10 cellular contexts compared by ENCODE assay signal in the genomic region with DNA sequence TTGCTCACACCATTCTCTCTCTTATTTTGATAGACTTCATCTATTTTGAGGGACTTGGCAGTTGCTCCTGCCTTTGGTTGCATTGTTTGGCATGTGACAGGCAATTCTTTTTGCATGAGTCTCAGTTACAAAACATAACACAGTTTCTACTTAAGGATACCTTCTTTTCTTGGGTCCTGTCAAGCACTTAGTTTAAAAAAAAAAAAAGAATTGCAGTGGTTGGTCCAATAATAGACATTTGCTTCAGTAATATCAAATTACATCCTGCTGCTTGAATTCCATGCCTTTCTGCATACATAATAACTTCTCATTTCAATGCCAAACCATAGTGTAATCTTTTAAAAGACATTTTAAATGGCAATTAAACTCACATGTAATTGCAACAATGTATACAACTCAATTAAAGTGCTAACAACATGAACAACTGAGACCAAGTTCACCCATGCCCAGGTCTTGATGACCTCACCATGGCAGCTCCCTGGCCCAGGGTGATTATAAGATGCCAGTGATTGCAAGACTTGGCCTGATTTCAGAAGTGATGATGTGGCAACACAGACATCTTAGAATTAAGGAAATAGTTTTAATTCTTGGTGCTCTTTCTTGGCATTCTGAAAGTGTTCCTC. TPM values are rescaled to one million over a fixed set of nuclear protein-coding genes. Genes with fewer than 3 reads are reported as not detected.
DNase-seq lines count a peak whose midpoint lies in the region; ATAC-seq, FAIRE-seq and TF ChIP-seq lines count a peak whose summit lies in the region.
"Had no signal": no experiment of that assay in that cellular context is flagged by ENCODE, and none has a peak within 500 bp of the region (broad histone marks: within the 10 kb centered on the region; RNA-seq: fewer than 3 reads in every experiment).

No MANE protein-coding gene starts in this region.

- H3K36me3 ChIP-seq in HEK293 (ENCODE audit: control insufficient read depth in 2 of 2, insufficient read depth in 1 of 2, low read length in 2 of 2) (no peaks in the 10 kb centered on the region), small intestine (ENCODE audit: control insufficient read depth in 2 of 2, insufficient read depth in 2 of 2, low read length in 2 of 2) (no peaks in the 10 kb centered on the region)

- H3K27me3 Mint-ChIP-seq in mesothelial cell of epicardium (ENCODE audit: low read depth): peaks cover 13% of the 10 kb centered on the region

- H3K36me3 Mint-ChIP-seq in mesothelial cell of epicardium: peaks cover 10% of the 10 kb centered on the region

- POLR2A ChIA-PET in HEK293 (lab: Yijun Ruan, JAX): no interaction called here
- POLR2A ChIA-PET in RWPE1 (lab: Yijun Ruan, JAX; ENCODE audit: low non-redundant PET): no interaction called here

- H3K4me3 ChIP-seq in HEK293 (ENCODE audit: low read depth, low read length): no peak overlapping the region
- H3K4me3 ChIP-seq in small intestine (ENCODE audit: low read depth in 1 of 2, low read length in 2 of 2): no peak overlapping the region

- no peak overlapping the region for H3K27ac Mint-ChIP-seq in mesothelial cell of epicardium

- H3K4me1 ChIP-seq in HEK293 (ENCODE audit: control insufficient read depth, insufficient read depth, low read length): no peaks in the 10 kb centered on the region; the same call in 1 of the 2 replicates
- H3K4me1 ChIP-seq in small intestine (ENCODE audit: control insufficient read depth in 2 of 2, insufficient read depth in 1 of 2, low read depth in 1 of 2, low read length in 1 of 2): peaks cover 0 to 2% of the 10 kb centered on the region in 2 donors

- no peak for ATAC-seq in GM21367 (IDR thresholded peaks at IDR 0.05; ENCODE audit: unreplicated experiment)

- no peak for TF ChIP-seq CTCF in HEK293 (tag by site-specific recombination; IDR thresholded peaks at IDR 0.05)
- TF ChIP-seq CTCF in RWPE1 (conservative IDR thresholded peaks at IDR 0.05; ENCODE audit: low read depth): no peak
- TF ChIP-seq CTCF in mesothelial cell of epicardium (IDR thresholded peaks at IDR 0.05; ENCODE audit: unreplicated experiment): no peak

- H3K4me3 Mint-ChIP-seq in mesothelial cell of epicardium: no peak overlapping the region

- CTCF ChIA-PET in HEK293 (lab: Yijun Ruan, JAX) (interaction anchor here (0.6 to 2.3 kb wide), 4 partner anchors 130 to 997 kb away, joined by 3 to 5 read pairs (median 4); no protein-coding TSS in a partner anchor), RWPE1 (lab: Yijun Ruan, JAX) (interaction anchor here (0.8 kb wide), 1 partner anchor 255 kb away, joined by 4 read pairs; no protein-coding TSS in a partner anchor)

- no peaks in the 10 kb centered on the region for H3K9me3 ChIP-seq in HEK293 (ENCODE audit: control insufficient read depth, insufficient read depth, low read depth, low read length)
- no peaks in the 10 kb centered on the region for H3K9me3 ChIP-seq in small intestine (ENCODE audit: control insufficient read depth, low read depth)

- no peak overlapping the region for H3K27ac ChIP-seq in HEK293 (ENCODE audit: extremely low read depth, low read depth, low read length)
- H3K27ac ChIP-seq in RWPE1: no peak overlapping the region
- no peak overlapping the region for H3K27ac ChIP-seq in small intestine (ENCODE audit: low read depth in 1 of 2, low read length in 1 of 2)

- peaks cover 8% of the 10 kb centered on the region for H3K9me3 Mint-ChIP-seq in mesothelial cell of epicardium

- H3K4me1 Mint-ChIP-seq in mesothelial cell of epicardium: peaks cover 36% of the 10 kb centered on the region

- no peaks in the 10 kb centered on the region for H3K27me3 ChIP-seq in small intestine (ENCODE audit: control insufficient read depth in 2 of 2, insufficient read depth in 2 of 2, low read length in 2 of 2)

- peak; percentile 86 for DNase-seq in RWPE1 (ENCODE audit: low spot score)
- DNase-seq in fibroblast of peridontal ligament (ENCODE audit: extremely low read depth): peak; percentile 99
- DNase-seq in small intestine: peak; percentile 27
- no peak for DNase-seq in effector CD8-positive, alpha-beta T cell (lab: John Stamatoyannopoulos, UW)
- no peak for DNase-seq in mesothelial cell of epicardium (ENCODE audit: low spot score in 2 of 2, unreplicated experiment in 2 of 2)
- no peak for DNase-seq in NCI-H82 (lab: John Stamatoyannopoulos, UW)
- DNase-seq: stimulated activated CD4-positive, alpha-beta T cell treated with anti-CD3 and anti-CD28 coated beads, Interleukin-4, amount 100 ng/mL, for 4 hours had no signal

- FAIRE-seq in small intestine (lab: Jason Lieb, UNC): no peak

TF ChIP-seq in HEK293, 187 proteins besides CTCF, POLR2A, EP300 and RAD21 (continues in another document):
- TF ChIP-seq ZNF366 (tag by site-specific recombination; conservative IDR thresholded peaks at IDR 0.05) (0 out of 2 replicates have a peak, but pooled peaks have one; percentile 21), ZNF629 (tag by site-specific recombination; IDR thresholded peaks at IDR 0.05) (peak; percentile 62; the same call in 1 of the 2 replicates), ZNF571 (tag by site-specific recombination; IDR thresholded peaks at IDR 0.05) (no peak), ZNF664 (tag by site-specific recombination; IDR thresholded peaks at IDR 0.05) (0 out of 2 replicates have a peak, but pooled peaks have one; percentile 21), ZNF510 (tag by site-specific recombination; IDR thresholded peaks at IDR 0.05; ENCODE audit: insufficient replicate concordance) (no peak), KLF10 (tag by site-specific recombination; IDR thresholded peaks at IDR 0.05) (no peak)
- TF ChIP-seq, protein P1, sequence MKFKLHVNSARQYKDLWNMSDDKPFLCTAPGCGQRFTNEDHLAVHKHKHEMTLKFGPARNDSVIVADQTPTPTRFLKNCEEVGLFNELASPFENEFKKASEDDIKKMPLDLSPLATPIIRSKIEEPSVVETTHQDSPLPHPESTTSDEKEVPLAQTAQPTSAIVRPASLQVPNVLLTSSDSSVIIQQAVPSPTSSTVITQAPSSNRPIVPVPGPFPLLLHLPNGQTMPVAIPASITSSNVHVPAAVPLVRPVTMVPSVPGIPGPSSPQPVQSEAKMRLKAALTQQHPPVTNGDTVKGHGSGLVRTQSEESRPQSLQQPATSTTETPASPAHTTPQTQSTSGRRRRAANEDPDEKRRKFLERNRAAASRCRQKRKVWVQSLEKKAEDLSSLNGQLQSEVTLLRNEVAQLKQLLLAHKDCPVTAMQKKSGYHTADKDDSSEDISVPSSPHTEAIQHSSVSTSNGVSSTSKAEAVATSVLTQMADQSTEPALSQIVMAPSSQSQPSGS (tag by site-specific recombination; IDR thresholded peaks at IDR 0.05; ENCODE audit: low read depth): peak; percentile 36; the same call in 1 of the 2 replicates
- TF ChIP-seq, protein P2, sequence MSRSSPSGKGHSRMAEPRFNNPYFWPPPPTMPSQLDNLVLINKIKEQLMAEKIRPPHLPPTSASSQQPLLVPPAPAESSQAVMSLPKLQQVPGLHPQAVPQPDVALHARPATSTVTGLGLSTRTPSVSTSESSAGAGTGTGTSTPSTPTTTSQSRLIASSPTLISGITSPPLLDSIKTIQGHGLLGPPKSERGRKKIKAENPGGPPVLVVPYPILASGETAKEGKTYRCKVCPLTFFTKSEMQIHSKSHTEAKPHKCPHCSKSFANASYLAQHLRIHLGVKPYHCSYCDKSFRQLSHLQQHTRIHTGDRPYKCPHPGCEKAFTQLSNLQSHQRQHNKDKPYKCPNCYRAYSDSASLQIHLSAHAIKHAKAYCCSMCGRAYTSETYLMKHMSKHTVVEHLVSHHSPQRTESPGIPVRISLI (tag by site-specific recombination; IDR thresholded peaks at IDR 0.05): peak; percentile 67; the same call in 1 of the 2 replicates
- TF ChIP-seq, protein P3, sequence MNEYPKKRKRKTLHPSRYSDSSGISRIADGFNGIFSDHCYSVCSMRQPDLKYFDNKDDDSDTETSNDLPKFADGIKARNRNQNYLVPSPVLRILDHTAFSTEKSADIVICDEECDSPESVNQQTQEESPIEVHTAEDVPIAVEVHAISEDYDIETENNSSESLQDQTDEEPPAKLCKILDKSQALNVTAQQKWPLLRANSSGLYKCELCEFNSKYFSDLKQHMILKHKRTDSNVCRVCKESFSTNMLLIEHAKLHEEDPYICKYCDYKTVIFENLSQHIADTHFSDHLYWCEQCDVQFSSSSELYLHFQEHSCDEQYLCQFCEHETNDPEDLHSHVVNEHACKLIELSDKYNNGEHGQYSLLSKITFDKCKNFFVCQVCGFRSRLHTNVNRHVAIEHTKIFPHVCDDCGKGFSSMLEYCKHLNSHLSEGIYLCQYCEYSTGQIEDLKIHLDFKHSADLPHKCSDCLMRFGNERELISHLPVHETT (tag by site-specific recombination; IDR thresholded peaks at IDR 0.05): 0 out of 2 replicates have a peak, but pooled peaks have one; percentile 39
- TF ChIP-seq, protein P4, sequence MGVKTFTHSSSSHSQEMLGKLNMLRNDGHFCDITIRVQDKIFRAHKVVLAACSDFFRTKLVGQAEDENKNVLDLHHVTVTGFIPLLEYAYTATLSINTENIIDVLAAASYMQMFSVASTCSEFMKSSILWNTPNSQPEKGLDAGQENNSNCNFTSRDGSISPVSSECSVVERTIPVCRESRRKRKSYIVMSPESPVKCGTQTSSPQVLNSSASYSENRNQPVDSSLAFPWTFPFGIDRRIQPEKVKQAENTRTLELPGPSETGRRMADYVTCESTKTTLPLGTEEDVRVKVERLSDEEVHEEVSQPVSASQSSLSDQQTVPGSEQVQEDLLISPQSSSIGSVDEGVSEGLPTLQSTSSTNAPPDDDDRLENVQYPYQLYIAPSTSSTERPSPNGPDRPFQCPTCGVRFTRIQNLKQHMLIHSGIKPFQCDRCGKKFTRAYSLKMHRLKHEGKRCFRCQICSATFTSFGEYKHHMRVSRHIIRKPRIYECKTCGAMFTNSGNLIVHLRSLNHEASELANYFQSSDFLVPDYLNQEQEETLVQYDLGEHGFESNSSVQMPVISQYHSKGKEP (tag by site-specific recombination; IDR thresholded peaks at IDR 0.05): peak; percentile 7; the same call in 1 of the 2 replicates
- TF ChIP-seq, protein P5, sequence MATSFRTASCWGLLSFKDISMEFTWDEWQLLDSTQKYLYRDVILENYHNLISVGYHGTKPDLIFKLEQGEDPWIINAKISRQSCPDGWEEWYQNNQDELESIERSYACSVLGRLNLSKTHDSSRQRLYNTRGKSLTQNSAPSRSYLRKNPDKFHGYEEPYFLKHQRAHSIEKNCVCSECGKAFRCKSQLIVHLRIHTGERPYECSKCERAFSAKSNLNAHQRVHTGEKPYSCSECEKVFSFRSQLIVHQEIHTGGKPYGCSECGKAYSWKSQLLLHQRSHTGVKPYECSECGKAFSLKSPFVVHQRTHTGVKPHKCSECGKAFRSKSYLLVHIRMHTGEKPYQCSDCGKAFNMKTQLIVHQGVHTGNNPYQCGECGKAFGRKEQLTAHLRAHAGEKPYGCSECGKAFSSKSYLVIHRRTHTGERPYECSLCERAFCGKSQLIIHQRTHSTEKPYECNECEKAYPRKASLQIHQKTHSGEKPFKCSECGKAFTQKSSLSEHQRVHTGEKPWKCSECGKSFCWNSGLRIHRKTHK (tag by site-specific recombination; IDR thresholded peaks at IDR 0.05): no peak

RNA-seq across cellular contexts. Expression of a gene that starts 32.2 kb away (rescaled TPM):
- not detected for polyA plus RNA-seq in small intestine
- not detected in 3 replicates for total RNA-seq in mesothelial cell of epicardium
- total RNA-seq: SK-MEL-5 had no signal

Comparison
In these comparisons a context has a peak if more than half of its experiments do, and no peak if none do; other contexts are left out.
1. DNase-seq: peak in RWPE1 (single experiment), fibroblast of peridontal ligament (single experiment) and small intestine (single experiment); none in effector CD8-positive, alpha-beta T cell (single experiment), mesothelial cell of epicardium (0 of 2) and NCI-H82 (single experiment).